14 cellular contexts compared by ENCODE assay signal in genomic region chr1:198523183-198523942, GRCh38. TPM values are rescaled to one million over a fixed set of nuclear protein-coding genes. Genes with fewer than 3 reads are reported as not detected.
DNase-seq lines count a peak whose midpoint lies in the region; ATAC-seq and TF ChIP-seq lines count a peak whose summit lies in the region.
"Had no signal": no experiment of that assay in that cellular context is flagged by ENCODE, and none has a peak within 500 bp of the region (broad histone marks: within the 10 kb centered on the region; RNA-seq: fewer than 3 reads in every experiment).

No MANE protein-coding gene starts in this region.

- H3K4me1 ChIP-seq in OCI-LY3 (ENCODE audit: low read length), result peaks cover 54% of the 10 kb centered on the region
- H3K4me1 ChIP-seq in thymus (ENCODE audit: control insufficient read depth, insufficient read depth, low read length), result peaks cover 10% of the 10 kb centered on the region

- peak overlapping the region; percentile 32 for H3K27ac ChIP-seq in OCI-LY3 (ENCODE audit: low read length)
- H3K27ac ChIP-seq in thymus (ENCODE audit: low read depth), result no peak overlapping the region

- peak overlapping the region; percentile 63 for H3K4me2 ChIP-seq in OCI-LY3 (ENCODE audit: low read length)

- H3K27me3 Mint-ChIP-seq in activated naive CD4-positive, alpha-beta T cell treated with anti-CD3 and anti-CD28 coated beads, Interleukin-2, amount 50 U/mL, for 24 hours, result no peaks in the 10 kb centered on the region

- H3K9ac ChIP-seq in OCI-LY3 (ENCODE audit: low read length), result peak overlapping the region; percentile 26

- H3K36me3 ChIP-seq in OCI-LY3 (replicated peaks; ENCODE audit: low read depth, low read length), result peaks cover 3% of the 10 kb centered on the region
- no peaks in the 10 kb centered on the region for H3K36me3 ChIP-seq in thymus (ENCODE audit: control insufficient read depth, insufficient read depth)

- WGBS in thymus, result 2% methylated on average over 2 of the region's 2 CpGs

- H4K20me1 ChIP-seq in OCI-LY3 (ENCODE audit: insufficient read depth, low read length), result no peaks in the 10 kb centered on the region

- H3K9me3 Mint-ChIP-seq in activated naive CD4-positive, alpha-beta T cell treated with anti-CD3 and anti-CD28 coated beads, Interleukin-2, amount 50 U/mL, for 24 hours, result no peaks in the 10 kb centered on the region

- H3K27me3 ChIP-seq in OCI-LY3 (ENCODE audit: low read depth, low read length), result no peaks in the 10 kb centered on the region
- H3K27me3 ChIP-seq in thymus (ENCODE audit: control insufficient read depth, insufficient read depth), result no peaks in the 10 kb centered on the region

- peak overlapping the region; percentile 83 for H3K4me3 Mint-ChIP-seq in activated naive CD4-positive, alpha-beta T cell treated with anti-CD3 and anti-CD28 coated beads, Interleukin-2, amount 50 U/mL, for 24 hours

- DNase-seq in activated naive CD4-positive, alpha-beta T cell treated with Interleukin-2 at 50 U/mL for 16 hours, result no peak
- peak; percentile 50 for DNase-seq in central memory CD4-positive, alpha-beta T cell
- DNase-seq in medulla oblongata (ENCODE audit: extremely low spot score) (no peak), GM19238 (ENCODE audit: insufficient read length, low spot score) (no peak)
- DNase-seq: activated CD4-positive, CD25-positive, alpha-beta regulatory T cell; GDM1; mammary epithelial cell; NCI-H1092 treated with DMSO at 0.1 percent for 48 hours; NCI-H524; SHP77 treated with DMSO at 0.1 percent for 48 hours had no signal

- peak overlapping the region; percentile 97 for H3K27ac Mint-ChIP-seq in activated naive CD4-positive, alpha-beta T cell treated with anti-CD3 and anti-CD28 coated beads, Interleukin-2, amount 50 U/mL, for 24 hours

- H3K79me2 ChIP-seq in OCI-LY3 (ENCODE audit: low read length), result no peaks in the 10 kb centered on the region

- H3K4me3 ChIP-seq in OCI-LY3 (ENCODE audit: low read length), result peak overlapping the region; percentile 47
- H3K4me3 ChIP-seq in thymus (ENCODE audit: low read length), result peak overlapping the region; percentile 1

- H3K4me1 Mint-ChIP-seq in activated naive CD4-positive, alpha-beta T cell treated with anti-CD3 and anti-CD28 coated beads, Interleukin-2, amount 50 U/mL, for 24 hours, result peaks cover 92% of the 10 kb centered on the region

- ATAC-seq in GM18511 (IDR thresholded peaks at IDR 0.05; ENCODE audit: unreplicated experiment), result no peak

- H3K36me3 Mint-ChIP-seq in activated naive CD4-positive, alpha-beta T cell treated with anti-CD3 and anti-CD28 coated beads, Interleukin-2, amount 50 U/mL, for 24 hours, result no peaks in the 10 kb centered on the region

- H3K9me3 ChIP-seq in OCI-LY3 (ENCODE audit: insufficient read depth, low read length) (no peaks in the 10 kb centered on the region), thymus (ENCODE audit: control insufficient read depth) (no peaks in the 10 kb centered on the region)

- peak overlapping the region; percentile 42 for H2AFZ ChIP-seq in OCI-LY3 (ENCODE audit: low read depth, low read length)

- TF ChIP-seq CTCF in OCI-LY3 (IDR thresholded peaks at IDR 0.05; ENCODE audit: low read depth, low read length), result peak; percentile 69

RNA-seq across cellular contexts. Expression of gene ATP6V1G3, which starts 17.1 kb away (rescaled TPM):
- 0.18 TPM for polyA plus RNA-seq in thymus
- polyA plus RNA-seq: mammary epithelial cell had no signal
